8 cellular contexts compared by ENCODE assay signal in genomic region chr17:7336240-7337175, GRCh38. TPM values are rescaled to one million over a fixed set of nuclear protein-coding genes. Genes with fewer than 3 reads are reported as not detected.
DNase-seq lines count a peak whose midpoint lies in the region; ATAC-seq and TF ChIP-seq lines count a peak whose summit lies in the region.

TSS of gene ACAP1 (plus strand) at chr17:7336529. CDS start at chr17:7336735, 206 bp downstream.

- no peaks in the 10 kb centered on the region for H3K27me3 Mint-ChIP-seq in CD4-positive, alpha-beta memory T cell
- no peaks in the 10 kb centered on the region for H3K27me3 Mint-ChIP-seq in T-helper 1 cell treated with Interleukin-12 subunit alpha and Interleukin-12 subunit beta and Interleukin-4 antibody, amounts not matched to agents 30 μg/mL and 1 μg/mL, for 36 hours (ENCODE audit: low read depth)
- no peaks in the 10 kb centered on the region for H3K27me3 Mint-ChIP-seq in activated naive CD8-positive, alpha-beta T cell treated with anti-CD3 and anti-CD28 coated beads, Interleukin-2, amount 10 ng/mL, durations not matched to agents 7 days and 5 days
- H3K27me3 Mint-ChIP-seq in neural progenitor cell (ENCODE audit: insufficient read depth, low read depth): peaks cover 7% of the 10 kb centered on the region

- H3K27ac Mint-ChIP-seq in CD4-positive, alpha-beta memory T cell: peak within 1 kb of the TSS; percentile 89 to 99 (median 97)
- H3K27ac Mint-ChIP-seq in T-helper 1 cell treated with Interleukin-12 subunit alpha and Interleukin-12 subunit beta and Interleukin-4 antibody, amounts not matched to agents 30 μg/mL and 1 μg/mL, for 36 hours: peak within 1 kb of the TSS; percentile 97
- peak within 1 kb of the TSS; percentile 96 for H3K27ac Mint-ChIP-seq in activated naive CD8-positive, alpha-beta T cell treated with anti-CD3 and anti-CD28 coated beads, Interleukin-2, amount 10 ng/mL, durations not matched to agents 7 days and 5 days
- H3K27ac Mint-ChIP-seq in neural progenitor cell: peak within 1 kb of the TSS; percentile 72

- H3K27me3 ChIP-seq in CD4-positive, alpha-beta memory T cell (ENCODE audit: insufficient read depth, low read length): no peaks in the 10 kb centered on the region
- H3K27me3 ChIP-seq in neural progenitor cell: no peaks in the 10 kb centered on the region
- H3K27me3 ChIP-seq in BE2C: no peaks in the 10 kb centered on the region

- H3K4me1 ChIP-seq in CD4-positive, alpha-beta memory T cell (ENCODE audit: insufficient read depth, low read length): peaks cover 81% of the 10 kb centered on the region
- H3K4me1 ChIP-seq in neural progenitor cell (peaks cover 7% of the 10 kb centered on the region), BE2C (no peaks in the 10 kb centered on the region)

- CTCF ChIA-PET in CD4-positive, alpha-beta memory T cell (lab: Charles Lee; ENCODE audit: partially characterized antibody): interaction anchor here (0.6 to 5.8 kb wide), 28 partner anchors 9 to 783 kb away, joined by 3 to 115 read pairs (median 5); partner anchors contain the start of genes GPS2, PHF23, TMEM102 and TMEM95

- peaks cover 12% of the 10 kb centered on the region for H3F3A ChIP-seq in neural progenitor cell (ENCODE audit: low read depth)

- H3K36me3 Mint-ChIP-seq in CD4-positive, alpha-beta memory T cell: peaks cover 21 to 29% of the 10 kb centered on the region in 2 donors
- peaks cover 21% of the 10 kb centered on the region for H3K36me3 Mint-ChIP-seq in T-helper 1 cell treated with Interleukin-12 subunit alpha and Interleukin-12 subunit beta and Interleukin-4 antibody, amounts not matched to agents 30 μg/mL and 1 μg/mL, for 36 hours (ENCODE audit: low read depth)
- peaks cover 24% of the 10 kb centered on the region for H3K36me3 Mint-ChIP-seq in activated naive CD8-positive, alpha-beta T cell treated with anti-CD3 and anti-CD28 coated beads, Interleukin-2, amount 10 ng/mL, durations not matched to agents 7 days and 5 days
- no peaks in the 10 kb centered on the region for H3K36me3 Mint-ChIP-seq in neural progenitor cell

- DNase-seq in CD4-positive, alpha-beta memory T cell: peak; percentile 78 to 90 (median 81)
- DNase-seq in activated naive CD8-positive, alpha-beta T cell treated with anti-CD3 and anti-CD28 coated beads, Interleukin-2, amount 10 ng/mL, durations not matched to agents 7 days and 5 days: peak; percentile 85
- no peak for DNase-seq in neural progenitor cell (ENCODE audit: low spot score)
- DNase-seq in BE2C: no peak
- no peak for DNase-seq in NCI-H1092 (lab: John Stamatoyannopoulos, UW)

- peak within 1 kb of the TSS; percentile 96 for H2AFZ ChIP-seq in neural progenitor cell (replicated peaks)

- H3K4me3 Mint-ChIP-seq in CD4-positive, alpha-beta memory T cell: peak within 1 kb of the TSS; percentile 88 to 99 (median 98)
- peak within 1 kb of the TSS; percentile 97 for H3K4me3 Mint-ChIP-seq in T-helper 1 cell treated with Interleukin-12 subunit alpha and Interleukin-12 subunit beta and Interleukin-4 antibody, amounts not matched to agents 30 μg/mL and 1 μg/mL, for 36 hours
- peak within 1 kb of the TSS; percentile 97 for H3K4me3 Mint-ChIP-seq in activated naive CD8-positive, alpha-beta T cell treated with anti-CD3 and anti-CD28 coated beads, Interleukin-2, amount 10 ng/mL, durations not matched to agents 7 days and 5 days
- H3K4me3 Mint-ChIP-seq in neural progenitor cell: peak within 1 kb of the TSS; percentile 58

- H3K79me2 ChIP-seq in neural progenitor cell (ENCODE audit: low read depth): no peaks in the 10 kb centered on the region

- no peaks in the 10 kb centered on the region for H4K20me1 ChIP-seq in neural progenitor cell (ENCODE audit: low read depth)

- H3K9ac ChIP-seq in neural progenitor cell: no peak within 1 kb of the TSS

- H3K9me3 Mint-ChIP-seq in CD4-positive, alpha-beta memory T cell: peaks cover 0 to under 1% (median 0%) of the 10 kb centered on the region in 8 donors
- no peaks in the 10 kb centered on the region for H3K9me3 Mint-ChIP-seq in T-helper 1 cell treated with Interleukin-12 subunit alpha and Interleukin-12 subunit beta and Interleukin-4 antibody, amounts not matched to agents 30 μg/mL and 1 μg/mL, for 36 hours
- H3K9me3 Mint-ChIP-seq in activated naive CD8-positive, alpha-beta T cell treated with anti-CD3 and anti-CD28 coated beads, Interleukin-2, amount 10 ng/mL, durations not matched to agents 7 days and 5 days: no peaks in the 10 kb centered on the region
- H3K9me3 Mint-ChIP-seq in neural progenitor cell: no peaks in the 10 kb centered on the region

- intact Hi-C loops in CD4-positive, alpha-beta memory T cell (cut with micrococcal nuclease): loop anchor here (1.0 to 2.0 kb wide), 5 partner anchors 7 to 68 kb away; partner anchors contain the start of genes NEURL4 and TMEM256

- H3K27ac ChIP-seq in CD4-positive, alpha-beta memory T cell (ENCODE audit: low read depth, low read length): peak within 1 kb of the TSS; percentile 74
- H3K27ac ChIP-seq in neural progenitor cell: no peak within 1 kb of the TSS

- ATAC-seq in HG02588 (IDR thresholded peaks at IDR 0.05; ENCODE audit: unreplicated experiment) (peak; percentile 63), GM21390 (IDR thresholded peaks at IDR 0.05; ENCODE audit: unreplicated experiment) (no peak)
- ATAC-seq in activated naive CD8-positive, alpha-beta T cell treated with anti-CD3 and anti-CD28 coated beads, Interleukin-2, amount 10 ng/mL, durations not matched to agents 7 days and 5 days (ENCODE audit: low read depth): peak; percentile 90

- no peak for TF ChIP-seq CTCF in neural progenitor cell (IDR thresholded peaks at IDR 0.05)
- TF ChIP-seq CTCF in BE2C (IDR thresholded peaks at IDR 0.05; ENCODE audit: low read depth, low read length): no peak

- H3K36me3 ChIP-seq in CD4-positive, alpha-beta memory T cell (ENCODE audit: insufficient read depth, low read length): peaks cover 15% of the 10 kb centered on the region
- no peaks in the 10 kb centered on the region for H3K36me3 ChIP-seq in neural progenitor cell
- no peaks in the 10 kb centered on the region for H3K36me3 ChIP-seq in BE2C

- H3K4me1 Mint-ChIP-seq in CD4-positive, alpha-beta memory T cell: peaks cover 38 to 75% (median 56%) of the 10 kb centered on the region in 4 donors
- H3K4me1 Mint-ChIP-seq in T-helper 1 cell treated with Interleukin-12 subunit alpha and Interleukin-12 subunit beta and Interleukin-4 antibody, amounts not matched to agents 30 μg/mL and 1 μg/mL, for 36 hours (ENCODE audit: low read depth): peaks cover 40% of the 10 kb centered on the region
- H3K4me1 Mint-ChIP-seq in activated naive CD8-positive, alpha-beta T cell treated with anti-CD3 and anti-CD28 coated beads, Interleukin-2, amount 10 ng/mL, durations not matched to agents 7 days and 5 days: peaks cover 43% of the 10 kb centered on the region
- H3K4me1 Mint-ChIP-seq in neural progenitor cell: peaks cover 14% of the 10 kb centered on the region

- no peaks in the 10 kb centered on the region for H3K9me3 ChIP-seq in CD4-positive, alpha-beta memory T cell (ENCODE audit: control insufficient read depth in 1 of 2, low read length in 2 of 2)
- H3K9me3 ChIP-seq in neural progenitor cell (ENCODE audit: low read depth) (no peaks in the 10 kb centered on the region), BE2C (no peaks in the 10 kb centered on the region)

- POLR2A ChIA-PET in CD4-positive, alpha-beta memory T cell (lab: Charles Lee; ENCODE audit: partially characterized antibody): interaction anchor here (0.6 to 7.4 kb wide), 40 partner anchors 8 to 508 kb away, joined by 3 to 187 read pairs (median 6); partner anchors contain the start of genes ACADVL, CTDNEP1, DLG4 and DVL2
- POLR2A ChIA-PET in activated naive CD8-positive, alpha-beta T cell treated with anti-CD3 and anti-CD28 coated beads, Interleukin-2, amount 10 ng/mL, durations not matched to agents 7 days and 5 days (lab: Charles Lee): interaction anchor here (0.5 to 5.9 kb wide), 41 partner anchors 8 to 1064 kb away, joined by 3 to 112 read pairs (median 4); partner anchors contain the start of genes ACADVL, CTDNEP1, DLG4 and DVL2

- peak within 1 kb of the TSS; percentile 42 for H3K4me2 ChIP-seq in neural progenitor cell

- H3K4me3 ChIP-seq in CD4-positive, alpha-beta memory T cell (ENCODE audit: low read length in 2 of 2): peak within 1 kb of the TSS; percentile 94 to 98
- H3K4me3 ChIP-seq in neural progenitor cell (no peak within 1 kb of the TSS), BE2C (ENCODE audit: low read depth, low read length) (no peak within 1 kb of the TSS)

RNA-seq across cellular contexts. Expression of gene ACAP1, which starts in this region (rescaled TPM):
- 100 to 1,000 TPM; 507 to 516 TPM for total RNA-seq in CD4-positive, alpha-beta memory T cell
- polyA plus RNA-seq in CD4-positive, alpha-beta memory T cell: 100 to 1,000 TPM; 261 to 264 TPM
- 100 to 1,000 TPM; 710 to 756 TPM for total RNA-seq in activated naive CD8-positive, alpha-beta T cell treated with anti-CD3 and anti-CD28 coated beads, Interleukin-2, amount 10 ng/mL, durations not matched to agents 7 days and 5 days
- total RNA-seq in neural progenitor cell (ENCODE audit: low replicate concordance): 0.65 and 2.7 TPM in 2 replicates
- polyA plus RNA-seq in BE2C (2012; ENCODE audit: insufficient read depth, insufficient read length, low read depth): 2.2 TPM

Comparison
In these comparisons a context has a peak if more than half of its experiments do, and no peak if none do; other contexts are left out.
1. RNA of gene ACAP1 (total RNA-seq): 710 to 756 TPM in activated naive CD8-positive, alpha-beta T cell treated with anti-CD3 and anti-CD28 coated beads, Interleukin-2, amount 10 ng/mL, durations not matched to agents 7 days and 5 days and 507 to 516 TPM in CD4-positive, alpha-beta memory T cell; 0.65 to 2.7 TPM in neural progenitor cell; every median in the first group is over 100 times any median in the second.
2. DNase-seq: peak in CD4-positive, alpha-beta memory T cell (5 of 5) and activated naive CD8-positive, alpha-beta T cell treated with anti-CD3 and anti-CD28 coated beads, Interleukin-2, amount 10 ng/mL, durations not matched to agents 7 days and 5 days (single experiment); none in neural progenitor cell (single experiment), BE2C (single experiment) and NCI-H1092 (single experiment).
3. H3K4me3 ChIP-seq: peak in CD4-positive, alpha-beta memory T cell (2 of 2); none in neural progenitor cell (single experiment) and BE2C (single experiment).
4. Peak in every context shown above with its lines, with median percentiles within 50 percentile points of each other: H3K27ac Mint-ChIP-seq and H3K4me3 Mint-ChIP-seq.